8 cellular contexts compared by ENCODE assay signal in the genomic region with DNA sequence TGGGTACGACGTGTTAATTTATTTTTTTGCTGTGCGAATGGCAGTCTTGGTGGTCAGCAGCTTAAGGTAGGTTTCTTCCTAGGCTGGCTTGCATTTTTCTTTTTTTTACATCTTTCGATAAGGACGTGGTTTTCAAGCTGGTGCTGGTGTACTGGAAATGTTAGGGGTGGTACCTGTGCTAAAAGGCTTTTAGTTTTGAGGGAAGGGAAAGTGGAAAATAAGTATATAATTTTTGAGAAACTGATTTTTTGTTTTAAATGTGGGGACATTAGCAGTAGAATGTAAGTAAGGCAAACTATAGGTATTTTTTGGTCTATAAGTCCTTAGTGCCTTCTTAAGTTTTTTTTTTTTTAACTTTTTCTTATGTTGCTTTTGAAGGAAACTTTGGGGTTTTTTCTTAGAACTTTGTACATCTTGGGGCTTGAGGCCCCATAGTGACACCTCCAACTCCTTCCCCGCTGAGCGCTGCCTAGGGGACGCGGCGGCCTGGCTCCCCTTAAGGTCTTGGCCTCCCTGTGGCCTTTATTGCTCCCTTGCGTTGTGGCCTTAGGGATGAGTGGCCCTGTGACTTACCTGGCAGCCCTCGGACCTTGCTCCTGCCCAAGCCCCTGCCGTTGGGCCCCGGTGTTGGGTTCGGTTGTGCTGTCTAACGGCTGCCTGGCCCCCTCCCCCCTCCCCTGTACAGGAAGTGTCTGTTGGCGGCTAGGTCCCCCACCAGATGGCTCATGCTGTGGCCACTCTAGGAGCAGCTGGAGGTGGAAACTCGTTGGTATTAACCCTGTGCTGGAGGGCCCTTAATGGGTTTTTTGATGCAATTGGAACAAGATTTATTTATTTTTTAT.
DNase-seq lines count a peak whose midpoint lies in the region; ATAC-seq and TF ChIP-seq lines count a peak whose summit lies in the region.

No MANE protein-coding gene starts in this region.

- peaks cover 0 to 11% of the 10 kb centered on the region in 2 donors for H3K4me1 ChIP-seq in right atrium auricular region
- no peaks in the 10 kb centered on the region for H3K4me1 ChIP-seq in prostate gland (replicated peaks)
- no peaks in the 10 kb centered on the region for H3K4me1 ChIP-seq in urinary bladder (ENCODE audit: insufficient read depth)

- H3K9me3 Mint-ChIP-seq in T-helper 1 cell treated with Interleukin-12 subunit alpha and Interleukin-12 subunit beta and Interleukin-4 antibody, amounts not matched to agents 30 μg/mL and 1 μg/mL, for 36 hours = peaks cover 7% of the 10 kb centered on the region

- peaks cover 15% of the 10 kb centered on the region for H3K36me3 Mint-ChIP-seq in T-helper 1 cell treated with Interleukin-12 subunit alpha and Interleukin-12 subunit beta and Interleukin-4 antibody, amounts not matched to agents 30 μg/mL and 1 μg/mL, for 36 hours (ENCODE audit: low read depth)

- DNase-seq in GDM1 (lab: John Stamatoyannopoulos, UW) (peak; percentile 63), NCI-H1694 treated with DMSO at 0.1 percent for 48 hours (lab: John Stamatoyannopoulos, UW) (peak; percentile 92), amygdala (lab: John Stamatoyannopoulos, UW) (peak in 55 of 56 donors; percentile 27 to 87 (median 71)), right atrium auricular region (ENCODE audit: low spot score) (peak; percentile 76), prostate gland (ENCODE audit: low spot score) (peak; percentile 71)

- peak overlapping the region; percentile 97 for H3K27ac Mint-ChIP-seq in T-helper 1 cell treated with Interleukin-12 subunit alpha and Interleukin-12 subunit beta and Interleukin-4 antibody, amounts not matched to agents 30 μg/mL and 1 μg/mL, for 36 hours

- no peaks in the 10 kb centered on the region for H3K9me3 ChIP-seq in right atrium auricular region
- no peaks in the 10 kb centered on the region for H3K9me3 ChIP-seq in prostate gland

- TF ChIP-seq CTCF in right atrium auricular region (IDR thresholded peaks at IDR 0.05) (peak in 1 of 2 donors; percentile 47), prostate gland (IDR thresholded peaks at IDR 0.05) (peak in 1 of 4 experiments; percentile 16)

- no peaks in the 10 kb centered on the region for H3K27me3 ChIP-seq in right atrium auricular region
- H3K27me3 ChIP-seq in prostate gland (replicated peaks; ENCODE audit: insufficient read depth) = no peaks in the 10 kb centered on the region

- ATAC-seq in HG02759 (IDR thresholded peaks at IDR 0.05; ENCODE audit: unreplicated experiment) = peak; percentile 89

- H3K4me1 Mint-ChIP-seq in T-helper 1 cell treated with Interleukin-12 subunit alpha and Interleukin-12 subunit beta and Interleukin-4 antibody, amounts not matched to agents 30 μg/mL and 1 μg/mL, for 36 hours (ENCODE audit: low read depth) = peaks cover 34% of the 10 kb centered on the region

- intact Hi-C loops in prostate gland (cut with DNase I) = no loop called here

- WGBS in prostate gland = 2% methylated on average over 18 of the region's 18 CpGs
- WGBS in urinary bladder = 4% methylated on average over 18 of the region's 18 CpGs

- peak overlapping the region; percentile 97 for H3K4me3 Mint-ChIP-seq in T-helper 1 cell treated with Interleukin-12 subunit alpha and Interleukin-12 subunit beta and Interleukin-4 antibody, amounts not matched to agents 30 μg/mL and 1 μg/mL, for 36 hours

- H3K36me3 ChIP-seq in right atrium auricular region (no peaks in the 10 kb centered on the region), prostate gland (no peaks in the 10 kb centered on the region), urinary bladder (ENCODE audit: insufficient read depth) (no peaks in the 10 kb centered on the region)

- TF ChIP-seq POLR2A in prostate gland (IDR thresholded peaks at IDR 0.05) = peak; percentile 27

- peak overlapping the region; percentile 83 to 91 for H3K27ac ChIP-seq in right atrium auricular region
- peak overlapping the region; percentile 73 to 77 for H3K27ac ChIP-seq in prostate gland
- H3K27ac ChIP-seq in urinary bladder (ENCODE audit: low read depth) = peak overlapping the region; percentile 93

- peak overlapping the region; percentile 59 to 83 for H3K4me3 ChIP-seq in right atrium auricular region
- H3K4me3 ChIP-seq in prostate gland = peak overlapping the region; percentile 66 to 83
- H3K4me3 ChIP-seq in urinary bladder (ENCODE audit: low read depth, low read length) = peak overlapping the region; percentile 90

- H3K27me3 Mint-ChIP-seq in T-helper 1 cell treated with Interleukin-12 subunit alpha and Interleukin-12 subunit beta and Interleukin-4 antibody, amounts not matched to agents 30 μg/mL and 1 μg/mL, for 36 hours (ENCODE audit: low read depth) = no peaks in the 10 kb centered on the region

Comparison
In these comparisons a context has a peak if more than half of its experiments do, and no peak if none do; other contexts are left out.
1. Peak in every context shown above with its lines: DNase-seq, ATAC-seq, H3K4me3 ChIP-seq and H3K27ac ChIP-seq.